9 cellular contexts compared by ENCODE assay signal in the genomic region with DNA sequence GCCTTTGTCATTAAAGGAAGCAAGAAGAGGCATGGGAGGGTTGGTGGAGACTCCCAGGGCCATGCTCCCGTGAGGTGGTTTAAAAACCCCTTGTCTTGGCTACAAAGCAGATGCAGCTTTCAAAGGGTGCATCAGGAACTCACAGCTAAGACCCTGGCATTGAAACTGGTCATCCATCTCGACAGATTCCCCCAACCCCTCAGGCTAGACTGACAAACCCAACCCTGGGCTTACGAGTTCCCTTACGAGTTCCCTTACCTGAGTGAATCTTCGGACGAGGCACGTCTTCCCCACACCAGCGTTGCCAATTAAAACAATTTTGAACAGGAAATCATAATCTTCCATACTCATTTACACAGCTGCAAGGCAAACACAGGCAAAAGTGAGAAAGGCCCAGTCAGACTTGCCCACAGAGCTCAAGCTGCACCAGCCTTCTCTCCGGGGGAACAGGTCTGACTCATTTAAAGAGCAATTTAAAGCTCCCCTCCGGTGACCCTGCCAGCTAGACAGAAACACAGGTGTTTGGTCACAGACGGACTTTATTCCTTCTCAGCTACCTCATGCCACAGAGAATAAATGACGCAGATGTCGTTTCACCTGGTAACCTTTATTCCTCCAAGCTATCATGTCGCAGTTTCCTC.
DNase-seq lines count a peak whose midpoint lies in the region; ATAC-seq and TF ChIP-seq lines count a peak whose summit lies in the region.
"Had no signal": no experiment of that assay in that cellular context is flagged by ENCODE, and none has a peak within 500 bp of the region (broad histone marks: within the 10 kb centered on the region; RNA-seq: fewer than 3 reads in every experiment).

No MANE protein-coding gene starts in this region.

- no peak overlapping the region for H3K4me3 Mint-ChIP-seq in activated naive CD4-positive, alpha-beta T cell treated with anti-CD3 and anti-CD28 coated beads for 36 hours

- in situ Hi-C loops in KBM-7 (cut with MboI; ENCODE audit: low pct_unique_long_range_greater_than_20kb, low sequenced_read_pairs) = no loop called here

- H3K9me2 ChIP-seq in OCI-LY1 (ENCODE audit: low read depth, low read length) = no peaks in the 10 kb centered on the region

- CTCF ChIA-PET in activated naive CD4-positive, alpha-beta T cell treated with anti-CD3 and anti-CD28 coated beads for 36 hours (lab: Charles Lee) = interaction anchor here (0.7 kb wide), 1 partner anchor 11 kb away, joined by 5 read pairs; no protein-coding TSS in a partner anchor

- no peaks in the 10 kb centered on the region for H3K9me3 Mint-ChIP-seq in activated naive CD4-positive, alpha-beta T cell treated with anti-CD3 and anti-CD28 coated beads for 36 hours

- no peak overlapping the region for H3K4me3 ChIP-seq in OCI-LY1 (ENCODE audit: low read depth, low read length, poor library complexity, severe bottlenecking)
- peak overlapping the region; percentile 4 to 71 for H3K4me3 ChIP-seq in mucosa of rectum (ENCODE audit: low read length in 2 of 2)

- H3K36me3 Mint-ChIP-seq in activated naive CD4-positive, alpha-beta T cell treated with anti-CD3 and anti-CD28 coated beads for 36 hours (ENCODE audit: low read depth) = peaks cover 11% of the 10 kb centered on the region

- peaks cover 46% of the 10 kb centered on the region; the same call in 1 of the 2 replicates for H3K36me3 ChIP-seq in OCI-LY1 (ENCODE audit: insufficient read depth, low read length)
- peaks cover 0 to 4% of the 10 kb centered on the region in 2 donors for H3K36me3 ChIP-seq in mucosa of rectum (ENCODE audit: control insufficient read depth in 2 of 2, insufficient read depth in 2 of 2, low read length in 2 of 2)

- intact Hi-C loops in activated naive CD4-positive, alpha-beta T cell treated with anti-CD3 and anti-CD28 coated beads for 36 hours (cut with micrococcal nuclease) = loop anchor here (1.0 to 2.0 kb wide), 9 partner anchors 8 to 196 kb away; partner anchors contain the start of genes ANKRD42, DDIAS, PCF11 and PRCP

- H3K4me2 ChIP-seq in OCI-LY1 (ENCODE audit: low read length) = peak overlapping the region; percentile 4; the same call in 1 of the 2 replicates

- H3K27ac ChIP-seq in OCI-LY1 (ENCODE audit: low read depth, low read length, poor library complexity, severe bottlenecking) (peak overlapping the region; percentile 45), mucosa of rectum (ENCODE audit: low read depth in 2 of 2, low read length in 2 of 2) (peak overlapping the region; percentile 53 to 69)

- H3K9me3 ChIP-seq in OCI-LY1 (ENCODE audit: low read length) (no peaks in the 10 kb centered on the region), mucosa of rectum (ENCODE audit: control insufficient read depth in 2 of 2, low read length in 2 of 2) (no peaks in the 10 kb centered on the region)

- H3K4me1 Mint-ChIP-seq in activated naive CD4-positive, alpha-beta T cell treated with anti-CD3 and anti-CD28 coated beads for 36 hours (ENCODE audit: low read depth) = peaks cover 78% of the 10 kb centered on the region

- H2AFZ ChIP-seq in OCI-LY1 (ENCODE audit: low read length) = no peak overlapping the region

- peaks cover 26% of the 10 kb centered on the region for H3K79me2 ChIP-seq in OCI-LY1 (ENCODE audit: insufficient read depth, low read length)

- no peak for TF ChIP-seq CTCF in OCI-LY1 (IDR thresholded peaks at IDR 0.05; ENCODE audit: low read length)

- H3F3A ChIP-seq in OCI-LY1 (ENCODE audit: insufficient read depth, low read length) = no peaks in the 10 kb centered on the region

- H3K27me3 Mint-ChIP-seq in activated naive CD4-positive, alpha-beta T cell treated with anti-CD3 and anti-CD28 coated beads for 36 hours (ENCODE audit: low read depth) = no peaks in the 10 kb centered on the region

- peak; percentile 46 for DNase-seq in activated naive CD4-positive, alpha-beta T cell treated with anti-CD3 and anti-CD28 coated beads for 36 hours
- no peak for DNase-seq in activated naive CD4-positive, alpha-beta T cell (lab: John Stamatoyannopoulos, UW)
- DNase-seq in amniotic stem cell (lab: John Stamatoyannopoulos, UW) = no peak
- no peak for DNase-seq in KBM-7
- DNase-seq in kidney glomerular epithelial cell (lab: John Stamatoyannopoulos, UW) = no peak
- DNase-seq: DND-41 had no signal

- H3K4me1 ChIP-seq in OCI-LY1 (ENCODE audit: insufficient read depth, low read length, severe bottlenecking) (peaks cover 62% of the 10 kb centered on the region), mucosa of rectum (ENCODE audit: control insufficient read depth in 2 of 2, insufficient read depth in 2 of 2, low read length in 2 of 2) (peaks cover 11 to 14% of the 10 kb centered on the region in 2 donors)

- peak overlapping the region; percentile 12 for H3K27ac Mint-ChIP-seq in activated naive CD4-positive, alpha-beta T cell treated with anti-CD3 and anti-CD28 coated beads for 36 hours

- ATAC-seq in HG02943 (IDR thresholded peaks at IDR 0.05; ENCODE audit: low read depth, unreplicated experiment) = peak; percentile 95

- no peaks in the 10 kb centered on the region for H4K20me1 ChIP-seq in OCI-LY1 (ENCODE audit: insufficient read depth, low read length)

- H3K9ac ChIP-seq in OCI-LY1 (ENCODE audit: low read length) = no peak overlapping the region
- peak overlapping the region; percentile 20 to 41 for H3K9ac ChIP-seq in mucosa of rectum (ENCODE audit: low read depth in 1 of 2, low read length in 2 of 2)

- H3K27me3 ChIP-seq in OCI-LY1 (ENCODE audit: insufficient read depth, low read length) (no peaks in the 10 kb centered on the region), mucosa of rectum (ENCODE audit: control insufficient read depth in 2 of 2, insufficient read depth in 2 of 2, low read length in 2 of 2) (no peaks in the 10 kb centered on the region)
